ENCODE assay signal across 8 cellular contexts in genomic region chr16:79269211-79269863, GRCh38.
DNase-seq lines count a peak whose midpoint lies in the region; ATAC-seq and TF ChIP-seq lines count a peak whose summit lies in the region.

No MANE protein-coding gene starts in this region.

- H2BK20ac ChIP-seq in H9 (ENCODE audit: low read depth, low read length, poor library complexity, severe bottlenecking) = no peak overlapping the region

- H2BK120ac ChIP-seq in H9 (ENCODE audit: low read depth, low read length, poor library complexity, severe bottlenecking) = no peak overlapping the region

- no peak overlapping the region for H2BK15ac ChIP-seq in H9 (ENCODE audit: low read depth, low read length)

- H3K36me3 Mint-ChIP-seq in IgD-negative memory B cell = peaks cover 2% of the 10 kb centered on the region
- peaks cover 9% of the 10 kb centered on the region for H3K36me3 Mint-ChIP-seq in effector memory CD8-positive, alpha-beta T cell (ENCODE audit: insufficient read depth)
- no peaks in the 10 kb centered on the region for H3K36me3 Mint-ChIP-seq in H9 (ENCODE audit: insufficient read depth in 1 of 3, low read depth in 3 of 3)

- intact Hi-C loops in lower lobe of right lung (cut with DNase I) = no loop called here

- no peak overlapping the region for H3K9ac ChIP-seq in H9 (ENCODE audit: extremely low read depth, insufficient read length, low read length)

- peak; percentile 89 for ATAC-seq in GM21528 (IDR thresholded peaks at IDR 0.05; ENCODE audit: low FRiP score, unreplicated experiment)
- ATAC-seq in effector memory CD8-positive, alpha-beta T cell (replicated peaks) = peak; percentile 45
- no peak for ATAC-seq in lower lobe of right lung

- POLR2A ChIA-PET in GM10248 (lab: Yijun Ruan, JAX) = no interaction called here

- H3K79me1 ChIP-seq in H9 (ENCODE audit: insufficient read depth, low read depth, low read length, poor library complexity, severe bottlenecking) = no peaks in the 10 kb centered on the region

- no peaks in the 10 kb centered on the region for H3K79me2 ChIP-seq in H9 (ENCODE audit: insufficient read depth, low read length)

- no peak overlapping the region for H3K4ac ChIP-seq in H9 (ENCODE audit: low read depth, low read length)

- no peak overlapping the region for H3K56ac ChIP-seq in H9 (ENCODE audit: insufficient read length, low read depth, low read length)

- H3K27me3 Mint-ChIP-seq in IgD-negative memory B cell (peaks cover 40% of the 10 kb centered on the region), H9 (ENCODE audit: low read depth) (peaks cover 3% of the 10 kb centered on the region; the same call in 1 of the 2 replicates)
- H3K27me3 Mint-ChIP-seq in effector memory CD8-positive, alpha-beta T cell = no peaks in the 10 kb centered on the region

- no peak overlapping the region for H3K4me3 ChIP-seq in lower lobe of right lung

- H4K5ac ChIP-seq in H9 (ENCODE audit: insufficient read length, low read depth, low read length) = no peak overlapping the region

- no peaks in the 10 kb centered on the region for H3K23me2 ChIP-seq in H9 (ENCODE audit: insufficient read length, low read depth, low read length, poor library complexity, severe bottlenecking)

- peak; percentile 44 for DNase-seq in GM10248 (ENCODE audit: extremely low spot score)
- peak in 1 of 3 experiments; percentile 17 for DNase-seq in effector memory CD8-positive, alpha-beta T cell
- no peak for DNase-seq in mucosa of gallbladder (ENCODE audit: low spot score)
- no peak for DNase-seq in OCI-M2 (lab: John Stamatoyannopoulos, UW; ENCODE audit: unreplicated experiment)
- DNase-seq in H9 = no peak
- DNase-seq in lower lobe of right lung = no peak

- no peak overlapping the region for H3K18ac ChIP-seq in H9 (ENCODE audit: insufficient read length, low read depth, low read length)

- H3K4me2 ChIP-seq in H9 (ENCODE audit: insufficient read depth, insufficient read length, low read length) = no peak overlapping the region

- H2AK5ac ChIP-seq in H9 (ENCODE audit: insufficient read length, low read length) = no peak overlapping the region

- no peak overlapping the region for H2BK5ac ChIP-seq in H9 (ENCODE audit: insufficient read length, low read length)

- no peak overlapping the region for H3K14ac ChIP-seq in H9 (ENCODE audit: insufficient read depth, low read length)

- H3K27ac Mint-ChIP-seq in IgD-negative memory B cell (peak overlapping the region in 1 of 3 donors; percentile 86), H9 (no peak overlapping the region)
- H3K27ac Mint-ChIP-seq in effector memory CD8-positive, alpha-beta T cell = peak overlapping the region; percentile 87 to 88

- no peak overlapping the region for H3K23ac ChIP-seq in H9 (ENCODE audit: insufficient read length, low read depth, low read length)

- no peaks in the 10 kb centered on the region for H4K20me1 ChIP-seq in H9 (ENCODE audit: control insufficient read depth, insufficient read depth, insufficient read length)

- H3K27ac ChIP-seq in H9 (ENCODE audit: insufficient read length, low read depth, low read length) (no peak overlapping the region), lower lobe of right lung (no peak overlapping the region)

- H3K4me1 Mint-ChIP-seq in IgD-negative memory B cell (peaks cover 16 to 26% (median 18%) of the 10 kb centered on the region in 3 donors), H9 (peaks cover 25 to 29% of the 10 kb centered on the region in 2 experiments)
- peaks cover 63 to 66% of the 10 kb centered on the region in 2 donors for H3K4me1 Mint-ChIP-seq in effector memory CD8-positive, alpha-beta T cell (ENCODE audit: low read depth in 2 of 2)

- H3K4me3 Mint-ChIP-seq in IgD-negative memory B cell = peak overlapping the region in 3 of 4 donors; percentile 50 to 88 (median 61)
- H3K4me3 Mint-ChIP-seq in effector memory CD8-positive, alpha-beta T cell = peak overlapping the region; percentile 60 to 70
- H3K4me3 Mint-ChIP-seq in H9 = no peak overlapping the region

- H3K27me3 ChIP-seq in H9 (ENCODE audit: insufficient read depth, low read length) (no peaks in the 10 kb centered on the region), lower lobe of right lung (ENCODE audit: low read depth) (no peaks in the 10 kb centered on the region)

- H3K9me3 ChIP-seq in H9 (ENCODE audit: control insufficient read depth, low read depth, low read length) = no peaks in the 10 kb centered on the region
- H3K9me3 ChIP-seq in lower lobe of right lung = no peaks in the 10 kb centered on the region

- H3K36me3 ChIP-seq in lower lobe of right lung = no peaks in the 10 kb centered on the region

- H4K91ac ChIP-seq in H9 (ENCODE audit: insufficient read length, low read depth, low read length) = no peak overlapping the region

- no peak overlapping the region for H4K8ac ChIP-seq in H9 (replicated peaks; ENCODE audit: insufficient read length, low read depth, low read length)

- no peak overlapping the region for H3T11ph ChIP-seq in H9 (ENCODE audit: low read length)

- WGBS in H9 (ENCODE audit: extremely low coverage, insufficient read length, low lambda C conversion rate) = no CpG with 5 or more reads among the region's 8 CpGs

- H3K9me3 Mint-ChIP-seq in IgD-negative memory B cell = peaks cover 0 to 2% (median 2%) of the 10 kb centered on the region in 3 donors
- H3K9me3 Mint-ChIP-seq in effector memory CD8-positive, alpha-beta T cell = no peaks in the 10 kb centered on the region
- 0 out of 5 replicates have a peak, but pooled peaks cover 0 to 2% of the 10 kb centered on the region in 2 experiments for H3K9me3 Mint-ChIP-seq in H9

- H3K4me1 ChIP-seq in H9 (ENCODE audit: insufficient read depth, low read length) (peaks cover 5% of the 10 kb centered on the region; the same call in 1 of the 2 replicates), lower lobe of right lung (no peaks in the 10 kb centered on the region)

- CTCF ChIA-PET in GM10248 (lab: Yijun Ruan, JAX) = no interaction called here

- no peak overlapping the region for H2AFZ ChIP-seq in H9 (ENCODE audit: low read length)

- no peak overlapping the region for H2BK12ac ChIP-seq in H9 (ENCODE audit: insufficient read length, low read depth, low read length)

- TF ChIP-seq CTCF in GM10248 (IDR thresholded peaks at IDR 0.05; ENCODE audit: control extremely low read depth, extremely low read depth, low read depth, missing control alignments) (no peak), H9 (conservative IDR thresholded peaks at IDR 0.05) (no peak), lower lobe of right lung (IDR thresholded peaks at IDR 0.05) (no peak)

Comparison
In these comparisons a context has a peak if more than half of its experiments do, and no peak if none do; other contexts are left out.
1. ATAC-seq: peak in GM21528 (single experiment) and effector memory CD8-positive, alpha-beta T cell (single experiment); none in lower lobe of right lung (0 of 2).
2. H3K27ac Mint-ChIP-seq: peak in effector memory CD8-positive, alpha-beta T cell (2 of 2); none in H9 (0 of 3).
3. H3K4me3 Mint-ChIP-seq: peak in IgD-negative memory B cell (3 of 4) and effector memory CD8-positive, alpha-beta T cell (2 of 2); none in H9 (0 of 2).